ENCODE assay signal across 1 cellular context in genomic region chr6:149330133-149330532, GRCh38.
TF ChIP-seq lines count a peak whose summit lies in the region.

No MANE protein-coding gene starts in this region.

TF ChIP-seq in GM23338, 12 proteins besides CTCF, POLR2A, EP300 and RAD21 (continued from another document):
- TF ChIP-seq REST (IDR thresholded peaks at IDR 0.05; ENCODE audit: unreplicated experiment) (no peak), CREB1 (CRISPR knock-in tag; IDR thresholded peaks at IDR 0.05; ENCODE audit: low read depth) (no peak), ZNF462 (CRISPR knock-in tag; IDR thresholded peaks at IDR 0.05) (no peak), NANOG (IDR thresholded peaks at IDR 0.05; ENCODE audit: borderline replicate concordance) (no peak), EZH2phosphoT487 (IDR thresholded peaks at IDR 0.05; ENCODE audit: unreplicated experiment) (no peak), POLR2AphosphoS5 (IDR thresholded peaks at IDR 0.05; ENCODE audit: low read depth) (no peak), ETS1 (IDR thresholded peaks at IDR 0.05) (no peak), ZNF331 (CRISPR knock-in tag; IDR thresholded peaks at IDR 0.05; ENCODE audit: low read depth) (no peak), JUNB (IDR thresholded peaks at IDR 0.05; ENCODE audit: unreplicated experiment) (no peak)
